28 cellular contexts compared by ENCODE assay signal in the genomic region with DNA sequence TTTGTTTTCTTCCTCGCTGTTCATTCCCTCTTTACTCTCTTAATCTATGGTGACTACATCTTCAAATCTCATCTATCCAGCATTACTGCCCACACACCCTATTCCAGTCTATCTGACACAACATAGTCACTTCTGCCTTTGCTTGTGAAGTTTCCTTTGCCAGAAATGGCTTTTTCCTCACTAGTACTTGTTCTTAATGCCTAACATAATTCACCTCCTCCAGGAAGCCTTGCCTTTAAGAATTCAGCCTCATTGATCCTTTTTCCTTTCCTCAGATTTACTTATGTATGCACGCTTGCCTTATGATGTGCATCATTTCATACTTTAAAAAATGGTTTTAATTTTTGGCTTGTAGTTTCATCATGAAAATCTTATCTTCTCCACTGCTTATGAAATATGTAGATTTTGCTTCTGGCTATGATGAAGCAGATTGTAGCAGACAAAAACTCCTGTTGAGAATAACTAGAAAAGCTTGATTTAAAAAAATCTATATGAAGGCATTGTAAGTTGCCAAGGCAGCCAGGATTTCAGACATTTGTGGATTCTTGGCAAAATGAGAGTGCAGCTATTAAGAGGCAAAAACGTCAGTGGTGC. TPM values are rescaled to one million over a fixed set of nuclear protein-coding genes. Genes with fewer than 3 reads are reported as not detected.
DNase-seq lines count a peak whose midpoint lies in the region; ATAC-seq and TF ChIP-seq lines count a peak whose summit lies in the region.
"Had no signal": no experiment of that assay in that cellular context is flagged by ENCODE, and none has a peak within 500 bp of the region (broad histone marks: within the 10 kb centered on the region; RNA-seq: fewer than 3 reads in every experiment).

No MANE protein-coding gene starts in this region.

- ATAC-seq in IMR-90 (ENCODE audit: low read depth) (no peak), GM19455 (IDR thresholded peaks at IDR 0.05; ENCODE audit: unreplicated experiment) (no peak), GM18868 (IDR thresholded peaks at IDR 0.05; ENCODE audit: unreplicated experiment) (no peak)
- no peak for ATAC-seq in stimulated activated effector memory CD8-positive, alpha-beta T cell treated with anti-CD3 and anti-CD28 coated beads, Interleukin-12 subunit alpha, Interleukin-12 subunit beta, amount 100 ng/mL, for 72 hours
- ATAC-seq: GM23338, Panc1 had no signal

- intact Hi-C loops in IMR-90 (cut with micrococcal nuclease): no loop called here

- BruUV-seq in IMR-90 (replicated peaks; lab: Mats Ljungman, UMichigan): no TSS peak

- TF ChIP-seq CTCF in IMR-90 (conservative IDR thresholded peaks at IDR 0.05; ENCODE audit: low read depth, low read length) (no peak), fibroblast of pulmonary artery (IDR thresholded peaks at IDR 0.05; ENCODE audit: low read length, missing control alignments) (no peak)

- H2BK20ac ChIP-seq in IMR-90 (ENCODE audit: low read depth, low read length): no peak overlapping the region

- H3K4ac ChIP-seq in IMR-90 (ENCODE audit: low read depth, low read length) (no peak overlapping the region), trophoblast cell (ENCODE audit: low read depth, low read length) (no peak overlapping the region)

- H2BK12ac ChIP-seq in trophoblast cell (ENCODE audit: low read length): no peak overlapping the region

- H2AK5ac ChIP-seq in IMR-90 (ENCODE audit: low read depth, low read length) (no peak overlapping the region), trophoblast cell (ENCODE audit: low read length) (no peak overlapping the region)

- POLR2A ChIA-PET in IMR-90 (lab: Charles Lee; ENCODE audit: unreplicated experiment): no interaction called here

- H3K9ac ChIP-seq in IMR-90 (ENCODE audit: low read depth, low read length): no peak overlapping the region
- H3K9ac ChIP-seq in adipocyte (ENCODE audit: low read length): no peak overlapping the region
- H3K9ac ChIP-seq in trophoblast cell (ENCODE audit: low read length): no peak overlapping the region

- H2BK5ac ChIP-seq in IMR-90 (ENCODE audit: low read depth, low read length, poor library complexity, severe bottlenecking) (no peak overlapping the region), trophoblast cell (ENCODE audit: low read depth, low read length, poor library complexity) (no peak overlapping the region)

- no peak overlapping the region for H3K27ac Mint-ChIP-seq in stimulated activated effector memory CD8-positive, alpha-beta T cell treated with anti-CD3 and anti-CD28 coated beads, Interleukin-12 subunit alpha, Interleukin-12 subunit beta, amount 100 ng/mL, for 72 hours
- H3K27ac Mint-ChIP-seq: CD8-positive, alpha-beta memory T cell; GM23338; HFFc6 had no signal

- no peaks in the 10 kb centered on the region for H3K27me3 ChIP-seq in IMR-90 (ENCODE audit: control insufficient read depth, insufficient read depth, low read length)
- no peaks in the 10 kb centered on the region for H3K27me3 ChIP-seq in adipocyte (replicated peaks; ENCODE audit: control insufficient read depth, insufficient read depth, low read length)
- H3K27me3 ChIP-seq in trophoblast cell (ENCODE audit: insufficient read depth, low read length): no peaks in the 10 kb centered on the region

- H3K4me1 ChIP-seq in IMR-90 (ENCODE audit: control insufficient read depth, insufficient read depth, low read length): peaks cover 15% of the 10 kb centered on the region
- H3K4me1 ChIP-seq in adipocyte (ENCODE audit: control insufficient read depth, insufficient read depth, low read length): peaks cover 24% of the 10 kb centered on the region
- H3K4me1 ChIP-seq in trophoblast cell (ENCODE audit: control insufficient read depth in 1 of 2, insufficient read depth in 2 of 2, low read length in 2 of 2): no peaks in the 10 kb centered on the region
- H3K4me1 ChIP-seq: HAP-1 had no signal

- no peak overlapping the region for H3K18ac ChIP-seq in IMR-90 (ENCODE audit: low read depth, low read length)
- H3K18ac ChIP-seq in trophoblast cell (ENCODE audit: low read length): no peak overlapping the region

- H4K5ac ChIP-seq in IMR-90 (ENCODE audit: low read depth, low read length): no peak overlapping the region

- no peak overlapping the region for H2AK9ac ChIP-seq in IMR-90 (replicated peaks; ENCODE audit: low read depth, low read length, poor library complexity)

- peak; percentile 7 for DNase-seq in IMR-90
- DNase-seq in adipocyte (ENCODE audit: low read depth): peak; percentile 20
- DNase-seq in fibroblast of pulmonary artery (ENCODE audit: low read depth): peak; percentile 26
- peak; percentile 79 to 96 for DNase-seq in trophoblast cell
- no peak for DNase-seq in activated effector memory CD4-positive, alpha-beta T cell treated with anti-CD3 and anti-CD28 coated beads, Interleukin-2, amount 50 U/mL, for 16 hours
- DNase-seq in stimulated activated effector memory CD8-positive, alpha-beta T cell treated with anti-CD3 and anti-CD28 coated beads, Interleukin-12 subunit alpha, Interleukin-12 subunit beta, amount 100 ng/mL, for 72 hours (ENCODE audit: low spot score in 2 of 2): no peak
- DNase-seq: C1 segment of cervical spinal cord; Calu3; CD8-positive, alpha-beta memory T cell; DMS79 treated with DMSO at 0.1 percent for 48 hours; GF-D8; HFFc6; NCI-H1092 treated with DMSO at 0.1 percent for 48 hours; NCI-H1436; NCI-H187; NCI-H2081 treated with DMSO at 0.1 percent for 48 hours; NCI-H2171; NCI-H226; NCI-H510A; NCI-H69; SHP77 had no signal

- peaks cover 16% of the 10 kb centered on the region for H3K9me1 ChIP-seq in IMR-90 (ENCODE audit: insufficient read depth, low read length)

- dilution Hi-C loops in IMR-90 (cut with HindIII; ENCODE audit: low sequenced_read_pairs, unreplicated experiment): no loop called here

- H3K4me2 ChIP-seq in IMR-90 (ENCODE audit: low read depth, low read length) (no peak overlapping the region), trophoblast cell (ENCODE audit: low read length) (no peak overlapping the region)
- H3K4me2 ChIP-seq: GM23338 had no signal

- peak overlapping the region; percentile 31; the same call in 1 of the 2 replicates for H3K14ac ChIP-seq in IMR-90 (replicated peaks; ENCODE audit: low read depth, low read length)
- no peak overlapping the region for H3K14ac ChIP-seq in trophoblast cell (ENCODE audit: low read length)

- peaks cover 32% of the 10 kb centered on the region for H3K4me1 Mint-ChIP-seq in stimulated activated effector memory CD8-positive, alpha-beta T cell treated with anti-CD3 and anti-CD28 coated beads, Interleukin-12 subunit alpha, Interleukin-12 subunit beta, amount 100 ng/mL, for 72 hours
- H3K4me1 Mint-ChIP-seq: GM23338 had no signal

- no peaks in the 10 kb centered on the region for H3K79me2 ChIP-seq in trophoblast cell (ENCODE audit: control insufficient read depth, insufficient read depth, low read length, poor library complexity)

- no peak for TF ChIP-seq POLR2A in IMR-90 (IDR thresholded peaks at IDR 0.05; ENCODE audit: low read depth, low read length)

- H3K23ac ChIP-seq in IMR-90 (ENCODE audit: low read depth, low read length) (peak overlapping the region; percentile 54; the same call in 1 of the 2 replicates), trophoblast cell (ENCODE audit: low read length) (no peak overlapping the region)

- no peak for TF ChIP-seq RAD21 in IMR-90 (IDR thresholded peaks at IDR 0.05; ENCODE audit: low read length)

- H2BK120ac ChIP-seq in IMR-90 (ENCODE audit: low read depth, low read length) (no peak overlapping the region), trophoblast cell (ENCODE audit: insufficient read depth, low read length, poor library complexity) (no peak overlapping the region)

- H3K36me3 ChIP-seq in IMR-90 (ENCODE audit: control insufficient read depth, insufficient read depth, low read length) (no peaks in the 10 kb centered on the region), adipocyte (ENCODE audit: control insufficient read depth, insufficient read depth, low read length, severe bottlenecking) (no peaks in the 10 kb centered on the region), trophoblast cell (ENCODE audit: control insufficient read depth in 1 of 2, insufficient read depth in 2 of 2, low read length in 2 of 2) (no peaks in the 10 kb centered on the region)
- H3K36me3 ChIP-seq: HAP-1 had no signal

- H2AFZ ChIP-seq in IMR-90 (replicated peaks; ENCODE audit: low read length, poor library complexity) (no peak overlapping the region), trophoblast cell (ENCODE audit: insufficient read depth, low read length, poor library complexity) (no peak overlapping the region)
- H2AFZ ChIP-seq: GM23338 had no signal

- H2BK15ac ChIP-seq in IMR-90 (ENCODE audit: low read depth, low read length): no peak overlapping the region

- H4K20me1 ChIP-seq in IMR-90 (ENCODE audit: insufficient read depth, low read length): peaks cover 71% of the 10 kb centered on the region

- H3K36me3 Mint-ChIP-seq in stimulated activated effector memory CD8-positive, alpha-beta T cell treated with anti-CD3 and anti-CD28 coated beads, Interleukin-12 subunit alpha, Interleukin-12 subunit beta, amount 100 ng/mL, for 72 hours: no peaks in the 10 kb centered on the region

- no peak overlapping the region for H4K12ac ChIP-seq in trophoblast cell (ENCODE audit: low read depth, low read length)

- H3K27ac ChIP-seq in IMR-90 (ENCODE audit: insufficient read depth, low read length) (no peak overlapping the region), trophoblast cell (ENCODE audit: low read depth, low read length) (no peak overlapping the region)
- H3K27ac ChIP-seq: HL-60, RWPE1 had no signal

- no peak overlapping the region for H3K4me3 ChIP-seq in IMR-90 (ENCODE audit: insufficient read depth, low read depth, low read length)
- no peak overlapping the region for H3K4me3 ChIP-seq in adipocyte (ENCODE audit: low read length)
- H3K4me3 ChIP-seq in fibroblast of pulmonary artery (replicated peaks; ENCODE audit: low read depth, low read length): no peak overlapping the region
- H3K4me3 ChIP-seq in trophoblast cell (ENCODE audit: low read depth, low read length): no peak overlapping the region
- H3K4me3 ChIP-seq: GM23338, HAP-1 had no signal

- WGBS in IMR-90 (ENCODE audit: extremely low coverage in 2 of 2, insufficient read length in 1 of 2), 2 experiments: 71% methylated on average over 1 of the region's 3 CpGs; no CpG with 5 or more reads in 1 of the 2 experiments
- WGBS in trophoblast cell (ENCODE audit: extremely low coverage, insufficient coverage, insufficient read length): no CpG with 5 or more reads among the region's 3 CpGs

- no peak overlapping the region for H3K4me3 Mint-ChIP-seq in stimulated activated effector memory CD8-positive, alpha-beta T cell treated with anti-CD3 and anti-CD28 coated beads, Interleukin-12 subunit alpha, Interleukin-12 subunit beta, amount 100 ng/mL, for 72 hours
- H3K4me3 Mint-ChIP-seq: CD8-positive, alpha-beta memory T cell; GM23338; HFFc6 had no signal

- H3K79me1 ChIP-seq in IMR-90 (ENCODE audit: low read depth in 1 of 2, low read length in 2 of 2): peaks cover 53 to 76% of the 10 kb centered on the region in 2 experiments
- no peaks in the 10 kb centered on the region for H3K79me1 ChIP-seq in trophoblast cell (ENCODE audit: low read length)

- in situ Hi-C loops in IMR-90 (cut with MboI; ENCODE audit: low sequenced_read_pairs): no loop called here

- no peak overlapping the region for H3K56ac ChIP-seq in IMR-90 (ENCODE audit: extremely low read depth, insufficient read depth, low read length)

- H3K9me3 Mint-ChIP-seq in stimulated activated effector memory CD8-positive, alpha-beta T cell treated with anti-CD3 and anti-CD28 coated beads, Interleukin-12 subunit alpha, Interleukin-12 subunit beta, amount 100 ng/mL, for 72 hours: no peaks in the 10 kb centered on the region
- H3K9me3 Mint-ChIP-seq: CD8-positive, alpha-beta memory T cell; GM23338; HFFc6 had no signal

- H4K91ac ChIP-seq in IMR-90 (ENCODE audit: insufficient read depth, low read depth, low read length) (no peak overlapping the region), trophoblast cell (ENCODE audit: low read depth, low read length) (no peak overlapping the region)

- CTCF ChIA-PET in IMR-90 (lab: Yijun Ruan, JAX): no interaction called here

- no peaks in the 10 kb centered on the region for H3K9me3 ChIP-seq in IMR-90 (ENCODE audit: control insufficient read depth, insufficient read depth, low read length)
- no peaks in the 10 kb centered on the region for H3K9me3 ChIP-seq in adipocyte (ENCODE audit: control insufficient read depth, low read length)
- no peaks in the 10 kb centered on the region for H3K9me3 ChIP-seq in trophoblast cell (ENCODE audit: insufficient read depth, low read depth, low read length)
- H3K9me3 ChIP-seq: HAP-1 had no signal

- no peak overlapping the region for H4K8ac ChIP-seq in IMR-90 (ENCODE audit: low read depth in 2 of 2, low read length in 2 of 2)
- no peak overlapping the region for H4K8ac ChIP-seq in trophoblast cell (ENCODE audit: low read depth, low read length)

RNA-seq across cellular contexts. Expression of gene RNF169, which starts 31.7 kb away (rescaled TPM):
- 23.3 and 28.1 TPM in 2 replicates for total RNA-seq in IMR-90 (2012; rRNA removed)
- polyA plus RNA-seq in IMR-90 (2012; rRNA removed): 3.0 and 3.6 TPM in 2 replicates
- 0.73 and 0.82 TPM in 2 replicates for polyA plus RNA-seq in IMR-90 (2012; cell fraction: cytosol; rRNA removed)
- polyA plus RNA-seq in IMR-90 (2012; cell fraction: nucleus; rRNA removed; ENCODE audit: low replicate concordance): 1.2 and 7.6 TPM in 2 replicates
- 4.2 and 4.6 TPM in 2 replicates for polyA plus RNA-seq in trophoblast cell (2013)

RNA-seq across cellular contexts. Expression of gene CHRDL2, which starts 49.1 kb away (rescaled TPM):
- not detected in 2 replicates for total RNA-seq in IMR-90 (2012; rRNA removed)
- polyA plus RNA-seq in IMR-90 (2012; rRNA removed): 0.37 and 0.80 TPM in 2 replicates
- polyA plus RNA-seq in IMR-90 (2012; cell fraction: cytosol; rRNA removed): 0.95 and 2.3 TPM in 2 replicates
- 0.64 and 0.66 TPM in 2 replicates for polyA plus RNA-seq in IMR-90 (2012; cell fraction: nucleus; rRNA removed; ENCODE audit: low replicate concordance)
- not detected in 2 replicates for polyA plus RNA-seq in trophoblast cell (2013)
- total RNA-seq: Calu3; CD8-positive, alpha-beta memory T cell; HFFc6 had no signal
- polyA plus RNA-seq: CD8-positive, alpha-beta memory T cell; GM23338 had no signal

Comparison
In these comparisons a context has a peak if more than half of its experiments do, and no peak if none do; other contexts are left out.
1. DNase-seq: peak in IMR-90 (single experiment), adipocyte (single experiment), fibroblast of pulmonary artery (single experiment) and trophoblast cell (2 of 2); none in activated effector memory CD4-positive, alpha-beta T cell treated with anti-CD3 and anti-CD28 coated beads, Interleukin-2, amount 50 U/mL, for 16 hours (single experiment) and stimulated activated effector memory CD8-positive, alpha-beta T cell treated with anti-CD3 and anti-CD28 coated beads, Interleukin-12 subunit alpha, Interleukin-12 subunit beta, amount 100 ng/mL, for 72 hours (0 of 2).